Comparison of ENCODE assay signal across 8 cellular contexts in the genomic region with DNA sequence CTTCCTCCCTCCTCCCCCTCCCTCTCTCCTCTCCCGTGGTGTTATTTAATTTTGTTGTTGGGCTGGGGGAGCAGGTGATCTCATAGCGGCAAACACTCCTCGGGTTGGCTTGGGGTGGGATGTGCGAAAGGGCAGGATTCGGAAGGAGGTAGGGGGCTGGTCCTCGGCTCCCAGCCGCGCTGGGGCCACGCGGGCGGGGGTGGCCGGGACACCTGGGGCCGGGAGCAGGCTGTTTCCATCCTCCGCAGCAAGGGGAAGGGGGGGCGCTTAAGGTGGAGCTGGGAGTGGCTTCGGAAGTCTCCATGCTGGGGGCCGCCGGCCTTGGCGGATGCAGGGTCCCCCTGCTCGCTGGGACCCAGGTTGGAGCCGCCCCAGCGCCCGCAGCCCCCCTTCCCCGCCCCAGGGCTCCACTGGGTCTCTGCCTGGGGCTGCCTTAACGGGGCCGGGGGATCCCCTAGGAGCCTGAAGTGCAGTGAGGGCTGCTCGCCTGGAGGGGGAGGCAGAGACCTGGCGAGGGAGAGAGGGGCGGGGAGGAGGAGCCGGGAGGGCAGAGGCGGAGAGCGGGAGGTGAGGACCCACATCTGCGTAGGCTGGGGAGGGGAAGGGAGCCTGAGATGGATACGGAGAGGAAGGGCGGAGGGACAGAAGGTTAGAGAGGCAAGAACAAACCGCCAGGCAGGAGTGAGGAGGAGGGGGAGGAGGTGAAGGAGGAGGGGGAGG. TPM values are rescaled to one million over a fixed set of nuclear protein-coding genes. Genes with fewer than 3 reads are reported as not detected.
A peak's percentile ranks its signal among the peaks of the same experiment; 100 is the strongest.
DNase-seq lines count a peak whose midpoint lies in the region; ATAC-seq and TF ChIP-seq lines count a peak whose summit lies in the region.

No MANE protein-coding gene starts in this region.

- H3K4me1 ChIP-seq in adipocyte (ENCODE audit: control insufficient read depth, insufficient read depth, low read length) (peaks cover 18% of the 10 kb centered on the region), left ventricle myocardium inferior (peaks cover 24% of the 10 kb centered on the region), prostate gland (replicated peaks) (peaks cover 7% of the 10 kb centered on the region)

- DNase-seq in GF-D8 (lab: John Stamatoyannopoulos, UW) (peak; percentile 26), NCI-H1417 (lab: John Stamatoyannopoulos, UW) (peak; percentile 93 to 94 (median 93)), SW480 (ENCODE audit: low spot score) (peak; percentile 90), adipocyte (ENCODE audit: low read depth) (peak; percentile 94), left ventricle myocardium inferior (peak; percentile 88), prostate gland (ENCODE audit: low spot score) (peak; percentile 78), ureter (ENCODE audit: low spot score) (peak; percentile 93)

- H3K27me3 ChIP-seq in adipocyte (replicated peaks; ENCODE audit: control insufficient read depth, insufficient read depth, low read length) (peaks cover 7% of the 10 kb centered on the region), left ventricle myocardium inferior (ENCODE audit: low read depth) (no peaks in the 10 kb centered on the region), prostate gland (replicated peaks; ENCODE audit: insufficient read depth) (no peaks in the 10 kb centered on the region)

- H3K36me3 ChIP-seq in adipocyte (ENCODE audit: control insufficient read depth, insufficient read depth, low read length, severe bottlenecking), result no peaks in the 10 kb centered on the region
- H3K36me3 ChIP-seq in left ventricle myocardium inferior, result no peaks in the 10 kb centered on the region
- no peaks in the 10 kb centered on the region for H3K36me3 ChIP-seq in prostate gland

- intact Hi-C loops in left ventricle myocardium inferior (cut with micrococcal nuclease) (loop anchor here (5.0 to 10.0 kb wide), 2 partner anchors 98 to 141 kb away; a partner anchor contains a TSS), prostate gland (cut with DNase I) (loop anchor here (5.0 to 10.0 kb wide), 2 partner anchors 196 to 318 kb away; a partner anchor contains a TSS)

- TF ChIP-seq POLR2A in prostate gland (IDR thresholded peaks at IDR 0.05), result peak; percentile 49

- H3K9me3 ChIP-seq in adipocyte (ENCODE audit: control insufficient read depth, low read length), result no peaks in the 10 kb centered on the region
- H3K9me3 ChIP-seq in left ventricle myocardium inferior (replicated peaks), result no peaks in the 10 kb centered on the region
- no peaks in the 10 kb centered on the region for H3K9me3 ChIP-seq in prostate gland

- H3K27ac ChIP-seq in left ventricle myocardium inferior (replicated peaks) (peak overlapping the region; percentile 87), prostate gland (peak overlapping the region; percentile 90 to 93)

- ATAC-seq in HG02623 (IDR thresholded peaks at IDR 0.05; ENCODE audit: unreplicated experiment), result peak; percentile 78

- H3K4me3 ChIP-seq in adipocyte (ENCODE audit: low read length) (peak overlapping the region; percentile 68), left ventricle myocardium inferior (peak overlapping the region; percentile 73), prostate gland (peak overlapping the region; percentile 41 to 44)

- TF ChIP-seq CTCF in left ventricle myocardium inferior (IDR thresholded peaks at IDR 0.05; ENCODE audit: borderline replicate concordance), result peak; percentile 91
- TF ChIP-seq CTCF in prostate gland (IDR thresholded peaks at IDR 0.05), result peak; percentile 85 to 95 (median 88)

- peak overlapping the region; percentile 54 for H3K9ac ChIP-seq in adipocyte (ENCODE audit: low read length)

- WGBS in prostate gland, result 2% methylated on average over 35 of the region's 36 CpGs

RNA-seq across cellular contexts. Expression of a gene that starts 0.4 kb away (rescaled TPM):
- total RNA-seq in left ventricle myocardium inferior (4.5 TPM), prostate gland (10 to 100 TPM in 1 of 2 donors, 1 to 10 TPM in 1; 7.0 to 11.2 TPM), ureter (9.6 TPM)

RNA-seq across cellular contexts. Expression of a gene that starts 9.2 kb away (rescaled TPM):
- total RNA-seq in left ventricle myocardium inferior (7.9 TPM), prostate gland (10 to 100 TPM; 14.3 to 52.7 TPM), ureter (12.7 TPM)

RNA-seq across cellular contexts. Expression of a gene that starts 26.5 kb away (rescaled TPM):
- total RNA-seq in left ventricle myocardium inferior (0.11 TPM), prostate gland (1 to 10 TPM in 1 of 2 donors, under 1 TPM in 1; 0.91 to 2.6 TPM), ureter (1.0 TPM)

RNA-seq across cellular contexts. Expression of a gene that starts 27.0 kb away (rescaled TPM):
- total RNA-seq in left ventricle myocardium inferior (8.0 TPM), prostate gland (10 to 100 TPM; 24.8 to 25.4 TPM), ureter (27.6 TPM)

RNA-seq across cellular contexts. Expression of a gene that starts 27.4 kb away (rescaled TPM):
- total RNA-seq in left ventricle myocardium inferior (530 TPM), prostate gland (1,000 to 10,000 TPM; 2,096 to 3,914 TPM), ureter (1,575 TPM)

Comparison
In these comparisons a context has a peak if more than half of its experiments do, and no peak if none do; other contexts are left out.
1. Peak in every context shown above with its lines: DNase-seq, ATAC-seq, H3K4me3 ChIP-seq and H3K27ac ChIP-seq.
2. DNase-seq: peak in every context shown above with its lines; median percentile 94 in adipocyte; 93 in NCI-H1417; 93 in ureter; 90 in SW480; 88 in left ventricle myocardium inferior; 78 in prostate gland; 26 in GF-D8.